In genomic region chr4:3831529-3832150, GRCh38 we compare ENCODE assay signal across 1 cellular context.
TF ChIP-seq lines count a peak whose summit lies in the region.

No MANE protein-coding gene starts in this region.

TF ChIP-seq in H1, 55 proteins besides CTCF, POLR2A, EP300 and RAD21 (continued from another document):
- TF ChIP-seq RFX5 (IDR thresholded peaks at IDR 0.05; ENCODE audit: borderline replicate concordance, low read depth, low read length) (no peak), POU5F1 (IDR thresholded peaks at IDR 0.05; ENCODE audit: low read depth, low read length) (no peak), USF2 (IDR thresholded peaks at IDR 0.05; ENCODE audit: low read length) (no peak), JUN (IDR thresholded peaks at IDR 0.05; ENCODE audit: low read depth, low read length) (no peak), SIRT6 (IDR thresholded peaks at IDR 0.05; ENCODE audit: low read length) (no peak), YY1 (IDR thresholded peaks at IDR 0.05; ENCODE audit: low read depth, low read length) (no peak), SIN3A (conservative IDR thresholded peaks at IDR 0.05 in 1 of 2, IDR thresholded peaks at IDR 0.05 in 1 of 2; ENCODE audit: low read depth in 1 of 2, low read length in 2 of 2) (no peak), ATF2 (IDR thresholded peaks at IDR 0.05; ENCODE audit: low read length) (no peak), CEBPB (IDR thresholded peaks at IDR 0.05; ENCODE audit: low read depth, low read length) (no peak), SP2 (IDR thresholded peaks at IDR 0.05; ENCODE audit: low read length) (no peak), KDM4A (IDR thresholded peaks at IDR 0.05; ENCODE audit: low read depth, low read length, severe bottlenecking) (no peak), RXRA (IDR thresholded peaks at IDR 0.05; ENCODE audit: insufficient read depth, low read depth, low read length) (no peak)
